ENCODE assay signal across 9 cellular contexts in the genomic region with DNA sequence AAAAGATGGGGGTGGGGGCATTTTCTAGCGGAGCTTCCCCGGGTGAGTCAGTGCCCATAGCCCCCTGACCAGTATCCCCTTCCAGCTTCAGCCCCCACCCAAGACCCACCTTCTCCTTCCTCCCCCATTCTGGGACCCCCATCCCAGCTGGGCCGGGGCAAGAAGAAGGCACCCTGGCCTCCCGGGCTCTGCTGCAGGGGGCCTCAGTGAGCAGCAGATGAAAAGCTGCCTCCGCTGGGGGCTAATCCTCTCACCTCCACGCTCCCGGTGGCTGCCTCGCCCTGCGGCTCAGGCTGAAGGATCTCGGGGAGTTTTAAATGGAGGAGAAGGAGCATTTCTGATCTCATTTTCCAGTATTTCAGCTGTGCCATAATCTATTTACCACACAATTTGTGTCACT.
DNase-seq lines count a peak whose midpoint lies in the region; ATAC-seq and TF ChIP-seq lines count a peak whose summit lies in the region.
"Had no signal": no experiment of that assay in that cellular context is flagged by ENCODE, and none has a peak within 500 bp of the region (broad histone marks: within the 10 kb centered on the region; RNA-seq: fewer than 3 reads in every experiment).

No MANE protein-coding gene starts in this region.

- H3K9me3 Mint-ChIP-seq in H9, result peaks cover 16 to 17% of the 10 kb centered on the region in 2 experiments; a peak in 4 of 5 replicates
- no peaks in the 10 kb centered on the region for H3K9me3 Mint-ChIP-seq in stimulated activated naive B cell treated with anti-CD40 and anti-IgM and Interleukin-4, amounts not matched to agents 10 μg/mL and 1 μg/mL and 100 μg/mL, for 72 hours

- H4K91ac ChIP-seq in H9 (ENCODE audit: insufficient read length, low read depth, low read length), result no peak overlapping the region

- WGBS in H9 (ENCODE audit: extremely low coverage, insufficient read length, low lambda C conversion rate), result no CpG with 5 or more reads among the region's 10 CpGs

- H4K8ac ChIP-seq in H9 (replicated peaks; ENCODE audit: insufficient read length, low read depth, low read length), result no peak overlapping the region

- H2BK20ac ChIP-seq in H9 (ENCODE audit: low read depth, low read length, poor library complexity, severe bottlenecking), result no peak overlapping the region

- no peak overlapping the region for H3K4ac ChIP-seq in H9 (ENCODE audit: low read depth, low read length)

- H3K4me3 Mint-ChIP-seq in H9, result no peak overlapping the region
- no peak overlapping the region for H3K4me3 Mint-ChIP-seq in stimulated activated naive B cell treated with anti-CD40 and anti-IgM and Interleukin-4, amounts not matched to agents 10 μg/mL and 1 μg/mL and 100 μg/mL, for 72 hours

- H3K23ac ChIP-seq in H9 (ENCODE audit: insufficient read length, low read depth, low read length), result no peak overlapping the region

- H3K9me3 ChIP-seq in H9 (ENCODE audit: control insufficient read depth, low read depth, low read length), result no peaks in the 10 kb centered on the region

- no peaks in the 10 kb centered on the region; the same call in 1 of the 2 replicates for H3K27me3 ChIP-seq in H9 (ENCODE audit: insufficient read depth, low read length)

- no peaks in the 10 kb centered on the region for H3K23me2 ChIP-seq in H9 (ENCODE audit: insufficient read length, low read depth, low read length, poor library complexity, severe bottlenecking)

- no peak overlapping the region for H2AK5ac ChIP-seq in H9 (ENCODE audit: insufficient read length, low read length)

- no peak overlapping the region for H2AFZ ChIP-seq in H9 (ENCODE audit: low read length)

- no peaks in the 10 kb centered on the region for H3K4me1 ChIP-seq in H9 (ENCODE audit: insufficient read depth, low read length)

- ATAC-seq in stimulated activated naive B cell treated with anti-CD40 and anti-IgM and Interleukin-4, amounts not matched to agents 10 μg/mL and 1 μg/mL and 100 μg/mL, for 72 hours (replicated peaks), result no peak

- H3K27ac Mint-ChIP-seq in H9, result no peak overlapping the region
- H3K27ac Mint-ChIP-seq in stimulated activated naive B cell treated with anti-CD40 and anti-IgM and Interleukin-4, amounts not matched to agents 10 μg/mL and 1 μg/mL and 100 μg/mL, for 72 hours, result no peak overlapping the region

- H3K18ac ChIP-seq in H9 (ENCODE audit: insufficient read length, low read depth, low read length), result no peak overlapping the region

- no peak overlapping the region for H3K9ac ChIP-seq in H9 (ENCODE audit: extremely low read depth, insufficient read length, low read length)

- H3K79me1 ChIP-seq in H9 (ENCODE audit: insufficient read depth, low read depth, low read length, poor library complexity, severe bottlenecking), result no peaks in the 10 kb centered on the region

- peaks cover 0 to 12% (median 3%) of the 10 kb centered on the region in 3 experiments; a peak in 4 of 7 replicates for H3K36me3 Mint-ChIP-seq in H9 (ENCODE audit: insufficient read depth in 1 of 3, low read depth in 3 of 3)
- no peaks in the 10 kb centered on the region for H3K36me3 Mint-ChIP-seq in stimulated activated naive B cell treated with anti-CD40 and anti-IgM and Interleukin-4, amounts not matched to agents 10 μg/mL and 1 μg/mL and 100 μg/mL, for 72 hours

- H2BK5ac ChIP-seq in H9 (ENCODE audit: insufficient read length, low read length), result no peak overlapping the region

- H3K4me2 ChIP-seq in H9 (ENCODE audit: insufficient read depth, insufficient read length, low read length), result no peak overlapping the region

- peaks cover 33% of the 10 kb centered on the region for H3K27me3 Mint-ChIP-seq in H9 (ENCODE audit: low read depth)
- peaks cover 22 to 30% of the 10 kb centered on the region in 2 donors for H3K27me3 Mint-ChIP-seq in stimulated activated naive B cell treated with anti-CD40 and anti-IgM and Interleukin-4, amounts not matched to agents 10 μg/mL and 1 μg/mL and 100 μg/mL, for 72 hours

- H3K14ac ChIP-seq in H9 (ENCODE audit: insufficient read depth, low read length), result no peak overlapping the region; the same call in 1 of the 2 replicates

- peaks cover 27 to 30% of the 10 kb centered on the region in 2 experiments for H3K4me1 Mint-ChIP-seq in H9
- H3K4me1 Mint-ChIP-seq in stimulated activated naive B cell treated with anti-CD40 and anti-IgM and Interleukin-4, amounts not matched to agents 10 μg/mL and 1 μg/mL and 100 μg/mL, for 72 hours, result peaks cover 0 to 2% of the 10 kb centered on the region in 2 donors

- H3T11ph ChIP-seq in H9 (ENCODE audit: low read length), result no peak overlapping the region

- H3K27ac ChIP-seq in H9 (ENCODE audit: insufficient read length, low read depth, low read length), result no peak overlapping the region

- no peaks in the 10 kb centered on the region for H4K20me1 ChIP-seq in H9 (ENCODE audit: control insufficient read depth, insufficient read depth, insufficient read length)

- no peaks in the 10 kb centered on the region for H3K79me2 ChIP-seq in H9 (ENCODE audit: insufficient read depth, low read length)

- DNase-seq in H9 (peak; percentile 67), ecto neural progenitor cell (ENCODE audit: low spot score) (peak; percentile 74), anterior cingulate cortex (lab: John Stamatoyannopoulos, UW) (no peak), NCI-H1048 (lab: John Stamatoyannopoulos, UW) (no peak), RPMI8226 (no peak)
- DNase-seq in activated CD4-positive, alpha-beta T cell treated with anti-CD3 and anti-CD28 coated beads, Interleukin-2, amount 50 U/mL, for 1 hour, result peak; percentile 35
- DNase-seq in stimulated activated CD4-positive, alpha-beta T cell treated with anti-CD3 and anti-CD28 coated beads, Interleukin-4, amount 100 ng/mL, for 24 hours, result peak; percentile 29
- no peak for DNase-seq in stimulated activated naive B cell treated with anti-CD40 and anti-IgM and Interleukin-4, amounts not matched to agents 10 μg/mL and 1 μg/mL and 100 μg/mL, for 72 hours
- DNase-seq: mesenchymal stem cell had no signal

- TF ChIP-seq CTCF in H9 (conservative IDR thresholded peaks at IDR 0.05), result peak; percentile 67

- no peak overlapping the region for H2BK120ac ChIP-seq in H9 (ENCODE audit: low read depth, low read length, poor library complexity, severe bottlenecking)

- H4K5ac ChIP-seq in H9 (ENCODE audit: insufficient read length, low read depth, low read length), result no peak overlapping the region

- H2BK12ac ChIP-seq in H9 (ENCODE audit: insufficient read length, low read depth, low read length), result no peak overlapping the region

- no peak overlapping the region for H2BK15ac ChIP-seq in H9 (ENCODE audit: low read depth, low read length)

- no peak overlapping the region for H3K56ac ChIP-seq in H9 (ENCODE audit: insufficient read length, low read depth, low read length)

Comparison
In these comparisons a context has a peak if more than half of its experiments do, and no peak if none do; other contexts are left out.
1. DNase-seq: peak in H9 (single experiment), activated CD4-positive, alpha-beta T cell treated with anti-CD3 and anti-CD28 coated beads, Interleukin-2, amount 50 U/mL, for 1 hour (single experiment), ecto neural progenitor cell (single experiment) and stimulated activated CD4-positive, alpha-beta T cell treated with anti-CD3 and anti-CD28 coated beads, Interleukin-4, amount 100 ng/mL, for 24 hours (single experiment); none in anterior cingulate cortex (0 of 58), NCI-H1048 (single experiment), RPMI8226 (single experiment) and stimulated activated naive B cell treated with anti-CD40 and anti-IgM and Interleukin-4, amounts not matched to agents 10 μg/mL and 1 μg/mL and 100 μg/mL, for 72 hours (single experiment).